Comparison of ENCODE assay signal across 34 cellular contexts in the genomic region with DNA sequence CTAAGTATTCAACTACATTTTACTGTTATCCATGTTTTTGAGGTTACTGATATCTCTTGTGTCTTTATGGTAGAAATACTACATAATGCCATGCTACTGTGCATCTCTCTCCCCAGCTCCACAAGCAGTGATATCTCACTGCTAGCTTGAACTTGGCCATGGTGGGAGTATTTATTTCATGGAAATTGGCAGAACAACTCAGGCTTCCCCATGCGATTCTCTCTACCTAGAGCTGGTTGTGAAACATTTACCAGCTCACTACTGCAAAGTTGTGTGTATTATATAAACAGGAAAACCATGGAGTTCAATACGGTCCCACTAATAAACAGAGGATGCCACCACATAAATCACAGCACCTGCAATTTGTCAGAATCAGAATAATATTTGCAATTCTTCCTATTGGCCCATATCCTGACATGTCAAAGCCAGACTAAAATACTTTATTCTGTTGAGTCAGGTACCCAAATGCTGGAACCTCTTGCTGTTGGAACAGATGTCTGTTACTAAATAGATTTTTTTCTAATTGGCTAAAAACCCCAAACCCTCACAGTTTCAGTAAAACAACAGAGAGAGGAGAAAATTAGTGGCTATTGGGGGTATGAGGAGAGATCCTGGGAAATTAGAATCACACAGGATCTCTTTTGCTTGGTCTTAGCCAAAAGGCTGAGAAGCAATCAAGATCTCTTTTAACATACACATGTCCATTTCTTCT.
"Had no signal": no experiment of that assay in that cellular context is flagged by ENCODE, and none has a peak within 500 bp of the region (broad histone marks: within the 10 kb centered on the region; RNA-seq: fewer than 3 reads in every experiment).

No MANE protein-coding gene starts in this region.

- DNase-seq: activated CD4-positive, alpha-beta memory T cell treated with anti-CD3 and anti-CD28 coated beads, Interleukin-2, amount 10 ng/mL, durations not matched to agents 7 days and 5 days; activated CD4-positive, alpha-beta T cell treated with anti-CD3 and anti-CD28 coated beads for 1 hour; activated CD4-positive, alpha-beta T cell treated with anti-CD3 and anti-CD28 coated beads for 48 hours; activated CD4-positive, CD25-positive, alpha-beta regulatory T cell; activated CD8-positive, alpha-beta memory T cell treated with anti-CD3 and anti-CD28 coated beads for 24 hours; activated CD8-positive, alpha-beta memory T cell treated with anti-CD3 and anti-CD28 coated beads, Interleukin-2, amount 10 ng/mL, durations not matched to agents 7 days and 5 days; activated CD8-positive, alpha-beta memory T cell treated with anti-CD3 and anti-CD28 coated beads, Interleukin-2, amount 50 U/mL, for 48 hours; activated effector memory CD4-positive, alpha-beta T cell treated with Interleukin-2 at 50 U/mL for 16 hours; activated naive CD4-positive, alpha-beta T cell treated with anti-CD3 and anti-CD28 coated beads, Interleukin-2, amount 10 ng/mL, durations not matched to agents 7 days and 5 days; activated naive CD8-positive, alpha-beta T cell treated with anti-CD3 and anti-CD28 coated beads, Interleukin-2, amount 50 U/mL, for 24 hours; activated T-cell treated with anti-CD3 and anti-CD28 coated beads, Interleukin-2, amount 50 U/mL, for 48 hours; anterior cingulate cortex; Kasumi-1; KG1; MM.1S; NCI-H1092 treated with DMSO at 0.1 percent for 48 hours; NCI-H1417; NCI-H146; NCI-H1930; NCI-H2081 treated with DMSO at 0.1 percent for 48 hours; NCI-H345; NCI-H524 treated with DMSO at 0.1 percent for 48 hours; NCI-H748 treated with DMSO at 0.1 percent for 48 hours; NK-92 treated with Interleukin-12 subunit alpha and Interleukin-12 subunit beta, amount 100 ng/mL, for 24 hours; Right ventricle myocardium superior; T1000; WERI-Rb-1 had no signal

- FAIRE-seq: RCC 7860 had no signal

- H3K36me3 Mint-ChIP-seq: activated CD8-positive, alpha-beta memory T cell treated with anti-CD3 and anti-CD28 coated beads, Interleukin-2, amount 10 ng/mL, durations not matched to agents 7 days and 5 days; activated naive CD4-positive, alpha-beta T cell treated with anti-CD3 and anti-CD28 coated beads, Interleukin-2, amount 10 ng/mL, durations not matched to agents 7 days and 5 days; activated naive CD8-positive, alpha-beta T cell; brain had no signal

- H3K9me3 Mint-ChIP-seq: activated CD4-positive, alpha-beta memory T cell treated with anti-CD3 and anti-CD28 coated beads, Interleukin-2, amount 10 ng/mL, durations not matched to agents 7 days and 5 days; activated naive CD4-positive, alpha-beta T cell treated with anti-CD3 and anti-CD28 coated beads, Interleukin-2, amount 10 ng/mL, durations not matched to agents 7 days and 5 days; activated naive CD8-positive, alpha-beta T cell treated with anti-CD3 and anti-CD28 coated beads, Interleukin-2, amount 50 U/mL, for 24 hours; brain had no signal

- H3K4me3 ChIP-seq: cardiac muscle cell, SK-N-MC had no signal

- H3K27me3 Mint-ChIP-seq: activated CD4-positive, alpha-beta memory T cell treated with anti-CD3 and anti-CD28 coated beads, Interleukin-2, amount 10 ng/mL, durations not matched to agents 7 days and 5 days; activated CD8-positive, alpha-beta memory T cell treated with anti-CD3 and anti-CD28 coated beads, Interleukin-2, amount 10 ng/mL, durations not matched to agents 7 days and 5 days; activated naive CD4-positive, alpha-beta T cell treated with anti-CD3 and anti-CD28 coated beads, Interleukin-2, amount 10 ng/mL, durations not matched to agents 7 days and 5 days; activated naive CD8-positive, alpha-beta T cell treated with anti-CD3 and anti-CD28 coated beads, Interleukin-2, amount 50 U/mL, for 24 hours; brain had no signal

- H3K36me3 ChIP-seq: cardiac muscle cell, WERI-Rb-1 had no signal

- H3K27ac Mint-ChIP-seq: activated CD4-positive, alpha-beta memory T cell treated with anti-CD3 and anti-CD28 coated beads, Interleukin-2, amount 10 ng/mL, durations not matched to agents 7 days and 5 days; activated CD8-positive, alpha-beta memory T cell treated with anti-CD3 and anti-CD28 coated beads, Interleukin-2, amount 10 ng/mL, durations not matched to agents 7 days and 5 days; activated naive CD4-positive, alpha-beta T cell treated with anti-CD3 and anti-CD28 coated beads, Interleukin-2, amount 10 ng/mL, durations not matched to agents 7 days and 5 days; activated naive CD8-positive, alpha-beta T cell; activated naive CD8-positive, alpha-beta T cell treated with anti-CD3 and anti-CD28 coated beads, Interleukin-2, amount 50 U/mL, for 24 hours; brain had no signal

- H3K4me3 Mint-ChIP-seq: activated CD4-positive, alpha-beta memory T cell treated with anti-CD3 and anti-CD28 coated beads, Interleukin-2, amount 10 ng/mL, durations not matched to agents 7 days and 5 days; activated CD8-positive, alpha-beta memory T cell treated with anti-CD3 and anti-CD28 coated beads, Interleukin-2, amount 10 ng/mL, durations not matched to agents 7 days and 5 days; activated naive CD4-positive, alpha-beta T cell treated with anti-CD3 and anti-CD28 coated beads, Interleukin-2, amount 10 ng/mL, durations not matched to agents 7 days and 5 days; activated naive CD8-positive, alpha-beta T cell; activated naive CD8-positive, alpha-beta T cell treated with anti-CD3 and anti-CD28 coated beads, Interleukin-2, amount 50 U/mL, for 24 hours; brain had no signal

- H3K27me3 ChIP-seq: cardiac muscle cell had no signal

- H3K27ac ChIP-seq: cardiac muscle cell, RWPE1, SK-N-MC, WERI-Rb-1 had no signal

- H3K4me1 Mint-ChIP-seq: activated CD4-positive, alpha-beta memory T cell treated with anti-CD3 and anti-CD28 coated beads, Interleukin-2, amount 10 ng/mL, durations not matched to agents 7 days and 5 days; activated CD8-positive, alpha-beta memory T cell treated with anti-CD3 and anti-CD28 coated beads, Interleukin-2, amount 10 ng/mL, durations not matched to agents 7 days and 5 days; activated naive CD4-positive, alpha-beta T cell treated with anti-CD3 and anti-CD28 coated beads, Interleukin-2, amount 10 ng/mL, durations not matched to agents 7 days and 5 days; activated naive CD8-positive, alpha-beta T cell treated with anti-CD3 and anti-CD28 coated beads, Interleukin-2, amount 50 U/mL, for 24 hours had no signal

- ATAC-seq: activated CD8-positive, alpha-beta memory T cell treated with anti-CD3 and anti-CD28 coated beads, Interleukin-2, amount 10 ng/mL, durations not matched to agents 7 days and 5 days; activated naive CD8-positive, alpha-beta T cell treated with anti-CD3 and anti-CD28 coated beads, Interleukin-2, amount 50 U/mL, for 24 hours; PC-3 had no signal
